In the genomic region with DNA sequence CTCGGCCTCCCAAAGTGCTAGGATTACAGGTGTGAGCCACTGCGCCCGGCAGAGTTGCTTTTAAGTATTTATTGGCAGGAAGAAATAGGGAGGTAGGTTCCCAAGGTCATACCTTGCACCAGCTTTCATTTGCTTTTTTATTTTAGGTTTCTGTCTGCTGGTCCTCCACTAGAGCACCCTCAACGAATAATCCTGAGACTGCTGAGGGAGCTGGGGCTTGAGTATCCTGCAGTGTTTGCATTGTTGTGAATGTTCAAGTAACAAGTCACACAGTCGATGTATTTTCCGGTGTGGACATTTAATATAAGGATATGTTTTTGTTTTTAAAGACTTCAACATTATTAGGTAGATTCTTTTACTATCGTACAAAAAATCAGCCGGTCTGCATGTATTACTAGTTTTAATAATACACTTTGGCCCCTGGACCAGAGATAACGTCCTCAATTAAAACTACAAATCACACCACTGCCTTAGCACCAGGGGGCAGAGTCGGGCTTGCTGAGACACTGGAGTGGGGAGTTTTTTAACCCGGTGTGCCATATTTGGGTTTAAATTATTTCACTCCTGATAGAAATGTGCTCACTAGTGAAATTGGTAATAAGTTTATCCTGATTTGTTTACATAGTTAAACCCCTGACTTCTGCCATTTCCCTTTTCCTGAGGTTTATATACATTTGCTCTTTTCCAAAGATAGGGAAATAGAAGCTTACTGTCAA, we compare ENCODE assay signal across 9 cellular contexts. TPM values are rescaled to one million over a fixed set of nuclear protein-coding genes. Genes with fewer than 3 reads are reported as not detected.
A peak's percentile ranks its signal among the peaks of the same experiment; 100 is the strongest.
DNase-seq lines count a peak whose midpoint lies in the region; ATAC-seq, FAIRE-seq and TF ChIP-seq lines count a peak whose summit lies in the region.
"Had no signal": no experiment of that assay in that cellular context is flagged by ENCODE, and none has a peak within 500 bp of the region (broad histone marks: within the 10 kb centered on the region; RNA-seq: fewer than 3 reads in every experiment).

No MANE protein-coding gene starts in this region.

- 15 to 52% (median 30%) methylated on average over 11 of the region's 11 CpGs for WGBS in small intestine, 3 donors

- H3K4me1 ChIP-seq in KMS-11 (ENCODE audit: low read depth, poor library complexity, severe bottlenecking) (no peaks in the 10 kb centered on the region), small intestine (ENCODE audit: control insufficient read depth in 2 of 2, insufficient read depth in 1 of 2, low read depth in 1 of 2, low read length in 1 of 2) (no peaks in the 10 kb centered on the region)

- H3K36me3 ChIP-seq in KMS-11 (ENCODE audit: insufficient read depth) (no peaks in the 10 kb centered on the region), WERI-Rb-1 (no peaks in the 10 kb centered on the region), small intestine (ENCODE audit: control insufficient read depth in 2 of 2, insufficient read depth in 2 of 2, low read length in 2 of 2) (peaks cover 0 to 7% of the 10 kb centered on the region in 2 donors)
- H3K36me3 ChIP-seq: ovary had no signal

- no peak overlapping the region for H3K4me2 ChIP-seq in KMS-11

- no peaks in the 10 kb centered on the region for H3K9me3 ChIP-seq in WERI-Rb-1 (ENCODE audit: severe bottlenecking)
- no peaks in the 10 kb centered on the region for H3K9me3 ChIP-seq in small intestine (ENCODE audit: control insufficient read depth, low read depth)
- H3K9me3 ChIP-seq: ovary had no signal

- H3K79me2 ChIP-seq in KMS-11 (ENCODE audit: insufficient read depth, low read depth) = no peaks in the 10 kb centered on the region

- no peak overlapping the region for H3K9ac ChIP-seq in KMS-11

- ATAC-seq in GM18868 (IDR thresholded peaks at IDR 0.05; ENCODE audit: unreplicated experiment) (peak; percentile 89), HG02763 (IDR thresholded peaks at IDR 0.05; ENCODE audit: unreplicated experiment) (no peak), HG03469 (IDR thresholded peaks at IDR 0.05; ENCODE audit: unreplicated experiment) (no peak)

- H3K4me3 ChIP-seq in KMS-11 (IDR thresholded peaks at IDR 0.05; ENCODE audit: insufficient read depth, low read depth, low read length) (no peak overlapping the region), WERI-Rb-1 (ENCODE audit: low read depth, low read length) (no peak overlapping the region), small intestine (ENCODE audit: low read depth in 1 of 2, low read length in 2 of 2) (no peak overlapping the region)
- H3K4me3 ChIP-seq: ovary had no signal

- no peak for FAIRE-seq in small intestine (lab: Jason Lieb, UNC)

- H3K27me3 ChIP-seq in KMS-11 (ENCODE audit: insufficient read depth, low read depth) (no peaks in the 10 kb centered on the region), WERI-Rb-1 (ENCODE audit: insufficient read depth, low read depth, severe bottlenecking) (no peaks in the 10 kb centered on the region), small intestine (ENCODE audit: control insufficient read depth in 2 of 2, insufficient read depth in 2 of 2, low read length in 2 of 2) (no peaks in the 10 kb centered on the region)
- H3K27me3 ChIP-seq: ovary had no signal

- peak; percentile 29 for TF ChIP-seq CTCF in KMS-11 (conservative IDR thresholded peaks at IDR 0.05; ENCODE audit: low read depth, low read length)
- TF ChIP-seq CTCF in WERI-Rb-1 (IDR thresholded peaks at IDR 0.05; ENCODE audit: low read depth, low read length) = peak; percentile 68

- DNase-seq in DMS53 (lab: John Stamatoyannopoulos, UW) (peak; percentile 85), WERI-Rb-1 (peak; percentile 75), head of caudate nucleus (peak; percentile 26 to 83 (median 60)), small intestine (peak; percentile 79)

- no peaks in the 10 kb centered on the region for H4K20me1 ChIP-seq in KMS-11 (ENCODE audit: insufficient read depth)

- intact Hi-C loops in head of caudate nucleus (cut with DNase I) = no loop called here

- no peak overlapping the region for H2AFZ ChIP-seq in KMS-11 (ENCODE audit: low read depth)

- H3K27ac ChIP-seq in KMS-11 = no peak overlapping the region
- H3K27ac ChIP-seq in WERI-Rb-1 = no peak overlapping the region
- H3K27ac ChIP-seq in small intestine (ENCODE audit: low read depth in 1 of 2, low read length in 1 of 2) = no peak overlapping the region
- H3K27ac ChIP-seq: ovary had no signal

RNA-seq across cellular contexts. Expression of a gene that starts 11.6 kb away (rescaled TPM):
- 100 to 1,000 TPM in 1 of 3 donors, 10 to 100 TPM in 2; 60.8 to 101 (median 90.1) TPM for polyA plus RNA-seq in small intestine
